ENCODE assay signal across 8 cellular contexts in genomic region chr6:31197559-31198305, GRCh38. TPM values are rescaled to one million over a fixed set of nuclear protein-coding genes. Genes with fewer than 3 reads are reported as not detected.
DNase-seq lines count a peak whose midpoint lies in the region; ATAC-seq and TF ChIP-seq lines count a peak whose summit lies in the region.

No MANE protein-coding gene starts in this region.

- DNase-seq in GM06990 (ENCODE audit: extremely low read depth, insufficient read length) (peak; percentile 91), NCI-H1092 treated with DMSO at 0.1 percent for 48 hours (lab: John Stamatoyannopoulos, UW) (peak; percentile 63), SKM-1 treated with dmso at 0.1 percent for 144 hours (lab: John Stamatoyannopoulos, UW; ENCODE audit: unreplicated experiment) (peak; percentile 84), cardiac muscle cell (ENCODE audit: low read depth in 1 of 2, low spot score in 1 of 2) (peak; percentile 80 to 88), trophoblast cell (peak; percentile 99 to 100), tibial nerve (ENCODE audit: low spot score in 2 of 2) (peak; percentile 85 to 87)
- DNase-seq in activated naive CD8-positive, alpha-beta T cell treated with anti-CD3 and anti-CD28 coated beads for 36 hours: peak; percentile 92

- no peaks in the 10 kb centered on the region for H3K4me1 ChIP-seq in cardiac muscle cell (ENCODE audit: low read depth)
- peaks cover 0 to 1% of the 10 kb centered on the region in 2 experiments for H3K4me1 ChIP-seq in trophoblast cell (ENCODE audit: control insufficient read depth in 1 of 2, insufficient read depth in 2 of 2, low read length in 2 of 2)
- peaks cover 0 to 19% (median 7%) of the 10 kb centered on the region in 4 donors for H3K4me1 ChIP-seq in tibial nerve

- peak overlapping the region; percentile 89 for H3K4me2 ChIP-seq in trophoblast cell (ENCODE audit: low read length)

- H3K4ac ChIP-seq in trophoblast cell (ENCODE audit: low read depth, low read length): no peak overlapping the region

- H3K9me3 ChIP-seq in cardiac muscle cell (ENCODE audit: low read depth) (no peaks in the 10 kb centered on the region), trophoblast cell (ENCODE audit: insufficient read depth, low read depth, low read length) (no peaks in the 10 kb centered on the region), tibial nerve (peaks cover 0 to 8% (median 0%) of the 10 kb centered on the region in 4 donors)

- H2BK5ac ChIP-seq in trophoblast cell (ENCODE audit: low read depth, low read length, poor library complexity): no peak overlapping the region

- peak overlapping the region; percentile 98 for H3K27ac Mint-ChIP-seq in activated naive CD8-positive, alpha-beta T cell treated with anti-CD3 and anti-CD28 coated beads for 36 hours

- peak overlapping the region; percentile 25 for H4K91ac ChIP-seq in trophoblast cell (ENCODE audit: low read depth, low read length)

- H3K27me3 Mint-ChIP-seq in activated naive CD8-positive, alpha-beta T cell treated with anti-CD3 and anti-CD28 coated beads for 36 hours: no peaks in the 10 kb centered on the region

- no peak overlapping the region for H3K23ac ChIP-seq in trophoblast cell (ENCODE audit: low read length)

- peaks cover 38% of the 10 kb centered on the region for H3K4me1 Mint-ChIP-seq in activated naive CD8-positive, alpha-beta T cell treated with anti-CD3 and anti-CD28 coated beads for 36 hours

- no peak overlapping the region for H2BK12ac ChIP-seq in trophoblast cell (ENCODE audit: low read length)

- no peak overlapping the region for H3K9ac ChIP-seq in trophoblast cell (ENCODE audit: low read length)

- no peak overlapping the region for H3K18ac ChIP-seq in trophoblast cell (ENCODE audit: low read length)

- peaks cover 50% of the 10 kb centered on the region for H3K36me3 Mint-ChIP-seq in activated naive CD8-positive, alpha-beta T cell treated with anti-CD3 and anti-CD28 coated beads for 36 hours

- TF ChIP-seq CTCF in GM06990 (IDR thresholded peaks at IDR 0.05; ENCODE audit: insufficient read depth, low read length, poor library complexity, severe bottlenecking): no peak
- TF ChIP-seq CTCF in cardiac muscle cell (IDR thresholded peaks at IDR 0.05; ENCODE audit: low read depth, low read length): no peak
- TF ChIP-seq CTCF in tibial nerve (IDR thresholded peaks at IDR 0.05): peak in 1 of 5 experiments; percentile 7

- H3K27ac ChIP-seq in cardiac muscle cell (peak overlapping the region; percentile 83), trophoblast cell (ENCODE audit: low read depth, low read length) (peak overlapping the region; percentile 44), tibial nerve (peak overlapping the region; percentile 90 to 99 (median 98))

- no peaks in the 10 kb centered on the region for H3K79me2 ChIP-seq in trophoblast cell (ENCODE audit: control insufficient read depth, insufficient read depth, low read length, poor library complexity)

- peak overlapping the region; percentile 31 for H4K8ac ChIP-seq in trophoblast cell (ENCODE audit: low read depth, low read length)

- TF ChIP-seq EP300 in tibial nerve (IDR thresholded peaks at IDR 0.05): peak in 1 of 2 donors; percentile 83

- H3K79me1 ChIP-seq in trophoblast cell (ENCODE audit: low read length): no peaks in the 10 kb centered on the region

- H3K9me3 Mint-ChIP-seq in activated naive CD8-positive, alpha-beta T cell treated with anti-CD3 and anti-CD28 coated beads for 36 hours: peaks cover 12% of the 10 kb centered on the region

- peak; percentile 73 for ATAC-seq in HG02610 (IDR thresholded peaks at IDR 0.05; ENCODE audit: unreplicated experiment)

- H3K27me3 ChIP-seq in GM06990 (replicated peaks; ENCODE audit: control insufficient read depth, insufficient read depth, low read length) (no peaks in the 10 kb centered on the region), cardiac muscle cell (no peaks in the 10 kb centered on the region), trophoblast cell (ENCODE audit: insufficient read depth, low read length) (no peaks in the 10 kb centered on the region), tibial nerve (no peaks in the 10 kb centered on the region)

- peak overlapping the region; percentile 69 for H2AFZ ChIP-seq in trophoblast cell (ENCODE audit: insufficient read depth, low read length, poor library complexity)

- H3K14ac ChIP-seq in trophoblast cell (ENCODE audit: low read length): no peak overlapping the region

- no peaks in the 10 kb centered on the region; the same call in 1 of the 2 replicates for H3K36me3 ChIP-seq in GM06990 (ENCODE audit: control insufficient read depth, insufficient read depth, low read length)
- no peaks in the 10 kb centered on the region for H3K36me3 ChIP-seq in cardiac muscle cell
- no peaks in the 10 kb centered on the region for H3K36me3 ChIP-seq in trophoblast cell (ENCODE audit: control insufficient read depth in 1 of 2, insufficient read depth in 2 of 2, low read length in 2 of 2)
- peaks cover 0 to 9% (median 0%) of the 10 kb centered on the region in 3 donors for H3K36me3 ChIP-seq in tibial nerve

- H4K12ac ChIP-seq in trophoblast cell (ENCODE audit: low read depth, low read length): no peak overlapping the region

- peak overlapping the region; percentile 74 for H3K4me3 ChIP-seq in GM06990 (replicated peaks; ENCODE audit: low read depth, low read length)
- peak overlapping the region; percentile 40 for H3K4me3 ChIP-seq in cardiac muscle cell
- H3K4me3 ChIP-seq in trophoblast cell (ENCODE audit: low read depth, low read length): peak overlapping the region; percentile 78
- H3K4me3 ChIP-seq in tibial nerve: peak overlapping the region; percentile 56 to 95 (median 64)

- H2BK120ac ChIP-seq in trophoblast cell (ENCODE audit: insufficient read depth, low read length, poor library complexity): no peak overlapping the region

- peak overlapping the region; percentile 93 for H3K4me3 Mint-ChIP-seq in activated naive CD8-positive, alpha-beta T cell treated with anti-CD3 and anti-CD28 coated beads for 36 hours

- no peak overlapping the region for H2AK5ac ChIP-seq in trophoblast cell (ENCODE audit: low read length)

- peak; percentile 43 to 79 for TF ChIP-seq POLR2A in tibial nerve (IDR thresholded peaks at IDR 0.05)

- no CpG with 5 or more reads among the region's 45 CpGs for WGBS in trophoblast cell (ENCODE audit: extremely low coverage, insufficient coverage, insufficient read length)
- 0% methylated on average over 44 to 45 of the region's 45 CpGs for WGBS in tibial nerve, 2 donors

RNA-seq across cellular contexts. Expression of gene POU5F1, which starts 27.2 kb away (rescaled TPM):
- total RNA-seq in activated naive CD8-positive, alpha-beta T cell treated with anti-CD3 and anti-CD28 coated beads for 36 hours: not detected
- total RNA-seq in cardiac muscle cell (1.5 and 1.6 TPM in 2 replicates), tibial nerve (1 to 10 TPM in 2 of 4 donors, not detected in 2; 1.2 to 9.8 TPM)
- 1.3 TPM in 1 of 2 replicates, not detected in the other for polyA plus RNA-seq in cardiac muscle cell
- 3.6 and 4.2 TPM in 2 replicates for polyA plus RNA-seq in trophoblast cell (2013)

RNA-seq across cellular contexts. Expression of gene TCF19, which starts 39.3 kb away (rescaled TPM):
- 10 to 100 TPM; 86.1 to 89.8 TPM for total RNA-seq in activated naive CD8-positive, alpha-beta T cell treated with anti-CD3 and anti-CD28 coated beads for 36 hours
- total RNA-seq in cardiac muscle cell (3.7 and 7.0 TPM in 2 replicates), tibial nerve (1 to 10 TPM; 1.2 to 4.6 (median 4.0) TPM)
- 3.5 and 7.3 TPM in 2 replicates for polyA plus RNA-seq in cardiac muscle cell
- 7.1 and 7.5 TPM in 2 replicates for polyA plus RNA-seq in trophoblast cell (2013)

RNA-seq across cellular contexts. Expression of gene CCHCR1, which starts 40.1 kb away (rescaled TPM):
- 10 to 100 TPM; 43.0 to 46.6 TPM for total RNA-seq in activated naive CD8-positive, alpha-beta T cell treated with anti-CD3 and anti-CD28 coated beads for 36 hours
- total RNA-seq in cardiac muscle cell (25.1 and 55.5 TPM in 2 replicates), tibial nerve (10 to 100 TPM; 13.8 to 25.1 (median 18.7) TPM)
- 29.1 and 29.6 TPM in 2 replicates for polyA plus RNA-seq in cardiac muscle cell
- polyA plus RNA-seq in trophoblast cell (2013): 7.3 and 8.1 TPM in 2 replicates

RNA-seq across cellular contexts. Expression of gene PSORS1C2, which starts 58.9 kb away (rescaled TPM):
- total RNA-seq in activated naive CD8-positive, alpha-beta T cell treated with anti-CD3 and anti-CD28 coated beads for 36 hours: not detected
- not detected in 2 replicates for total RNA-seq in cardiac muscle cell
- not detected in 2 replicates for polyA plus RNA-seq in cardiac muscle cell
- polyA plus RNA-seq in trophoblast cell (2013): not detected in 2 replicates
- total RNA-seq in tibial nerve: not detected

Comparison
In these comparisons a context has a peak if more than half of its experiments do, and no peak if none do; other contexts are left out.
1. Peak in every context shown above with its lines: DNase-seq, ATAC-seq, H3K4me3 ChIP-seq and H3K27ac ChIP-seq.
2. H3K27ac ChIP-seq: peak in every context shown above with its lines; median percentile 98 in tibial nerve; 83 in cardiac muscle cell; 44 in trophoblast cell.
3. RNA of gene TCF19, which starts 39.3 kb away (total RNA-seq): 86.1 to 89.8 TPM in activated naive CD8-positive, alpha-beta T cell treated with anti-CD3 and anti-CD28 coated beads for 36 hours; 1.2 to 4.6 TPM in tibial nerve and 3.7 to 7.0 TPM in cardiac muscle cell; every median in the first group is over 10 times any median in the second.